3 cellular contexts compared by ENCODE assay signal in the genomic region with DNA sequence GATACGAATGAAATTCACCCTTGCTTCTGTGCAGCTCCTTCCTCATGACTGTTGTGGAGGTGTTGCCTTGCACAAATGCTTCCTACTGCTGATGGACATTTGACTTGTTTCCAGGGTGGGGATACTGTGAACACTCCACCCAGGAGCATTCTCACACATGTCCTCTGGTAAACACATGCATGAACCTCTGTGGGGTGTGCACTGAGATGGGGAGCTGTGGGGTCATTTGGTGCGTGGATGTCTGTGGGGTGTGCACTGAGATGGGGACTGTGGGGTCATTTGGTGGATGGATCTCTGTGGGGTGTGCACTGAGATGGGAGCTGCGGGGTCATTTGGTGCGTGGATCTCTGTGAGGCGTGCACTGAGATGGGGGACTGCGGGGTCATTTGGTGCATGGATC.
"Had no signal": no experiment of that assay in that cellular context is flagged by ENCODE, and none has a peak within 500 bp of the region (broad histone marks: within the 10 kb centered on the region; RNA-seq: fewer than 3 reads in every experiment).

No MANE protein-coding gene starts in this region.

- H3K4me3 ChIP-seq: GM12878 had no signal

- DNase-seq: GDM1, GF-D8 had no signal

- ATAC-seq: GM12878 had no signal
